ENCODE assay signal across 3 cellular contexts in the genomic region with DNA sequence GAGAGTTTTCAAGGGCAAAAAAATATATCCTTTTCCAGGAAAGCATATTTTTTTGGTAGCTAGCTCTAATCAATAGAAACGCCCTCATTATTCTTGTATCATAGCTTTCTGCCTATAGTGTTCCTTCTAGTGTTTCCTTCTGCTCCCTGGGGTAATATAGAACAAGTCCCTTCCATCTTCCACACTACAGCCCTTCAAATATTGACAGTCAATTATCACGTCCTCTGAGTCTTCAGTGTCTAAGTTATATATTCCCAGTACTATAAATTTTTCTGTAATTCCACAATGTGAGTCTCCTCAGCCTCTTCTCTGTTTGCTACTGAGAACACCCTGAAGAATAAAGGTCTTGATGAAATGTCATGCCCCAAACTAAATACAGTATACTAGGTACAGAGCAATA.
"Had no signal": no experiment of that assay in that cellular context is flagged by ENCODE, and none has a peak within 500 bp of the region (broad histone marks: within the 10 kb centered on the region; RNA-seq: fewer than 3 reads in every experiment).

No MANE protein-coding gene starts in this region.

- H3K4me3 ChIP-seq: GM12878 had no signal

- DNase-seq: GDM1, GF-D8 had no signal
